Comparison of ENCODE assay signal across 38 cellular contexts in the genomic region with DNA sequence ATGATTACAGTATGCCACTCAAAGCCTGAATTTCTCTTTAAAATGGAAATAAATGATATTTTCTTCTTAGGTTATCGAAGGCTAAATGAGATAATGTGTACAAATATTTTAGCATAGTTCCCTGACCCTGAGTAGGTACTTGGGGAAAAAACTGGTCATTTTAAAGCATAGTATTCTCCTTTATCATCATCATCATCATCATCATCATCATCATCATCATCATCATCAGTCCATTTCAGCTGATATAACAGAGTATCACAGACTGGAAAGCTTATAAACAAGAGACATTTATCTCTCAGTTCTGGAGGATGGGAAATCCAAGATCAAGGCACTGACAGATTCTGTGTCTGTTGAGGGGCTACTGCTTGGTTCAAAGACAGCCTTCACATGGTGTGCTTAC. TPM values are rescaled to one million over a fixed set of nuclear protein-coding genes. Genes with fewer than 3 reads are reported as not detected.
"Had no signal": no experiment of that assay in that cellular context is flagged by ENCODE, and none has a peak within 500 bp of the region (broad histone marks: within the 10 kb centered on the region; RNA-seq: fewer than 3 reads in every experiment).

No MANE protein-coding gene starts in this region.

- ATAC-seq: activated naive CD4-positive, alpha-beta T cell treated with anti-CD3 and anti-CD28 coated beads, Interleukin-2, amount 50 U/mL, for 72 hours; activated naive CD8-positive, alpha-beta T cell treated with anti-CD3 and anti-CD28 coated beads, Interleukin-2, amount 50 U/mL, for 24 hours; activated T-cell treated with anti-CD3 and anti-CD28 coated beads, Interleukin-2, amount 50 U/mL, for 4 hours; activated T-cell treated with anti-CD3 and anti-CD28 coated beads, Interleukin-2, amount 50 U/mL, for 72 hours; activated T-helper 17 cell treated with anti-CD3 and anti-CD28 coated beads, Interleukin-2, amount 50 U/mL, for 72 hours; body of pancreas had no signal

- H3K9me3 ChIP-seq: adrenal gland, ascending aorta, body of pancreas, breast epithelium had no signal

- H3K27ac ChIP-seq: adrenal gland, ascending aorta, body of pancreas, brain microvascular endothelial cell, breast epithelium, cardiac muscle cell had no signal

- H3K4me3 ChIP-seq: adrenal gland, ascending aorta, body of pancreas, breast epithelium, cardiac muscle cell had no signal

- H3K27me3 ChIP-seq: adrenal gland, ascending aorta, body of pancreas, brain microvascular endothelial cell, breast epithelium, cardiac muscle cell had no signal

- H3K4me1 ChIP-seq: adrenal gland, ascending aorta, body of pancreas, breast epithelium had no signal

- H3K36me3 ChIP-seq: adrenal gland, ascending aorta, brain microvascular endothelial cell, breast epithelium, cardiac muscle cell had no signal

- FAIRE-seq: astrocyte, bronchial epithelial cell had no signal

- DNase-seq: activated effector memory CD4-positive, alpha-beta T cell treated with anti-CD3 and anti-CD28 coated beads, Interleukin-2, amount 50 U/mL, for 16 hours; activated effector memory CD4-positive, alpha-beta T cell treated with Interleukin-2 at 50 U/mL for 16 hours; activated gamma-delta T cell; activated gamma-delta T cell treated with Interleukin-2 at 50 U/mL for 16 hours; activated naive CD4-positive, alpha-beta T cell; activated naive CD4-positive, alpha-beta T cell treated with anti-CD3 and anti-CD28 coated beads for 36 hours; activated naive CD4-positive, alpha-beta T cell treated with anti-CD3 and anti-CD28 coated beads, Interleukin-2, amount 10 ng/mL, durations not matched to agents 7 days and 5 days; activated naive CD4-positive, alpha-beta T cell treated with anti-CD3 and anti-CD28 coated beads, Interleukin-2, amount 50 U/mL, for 16 hours; activated naive CD4-positive, alpha-beta T cell treated with Interleukin-2 at 50 U/mL for 16 hours; activated naive CD8-positive, alpha-beta T cell treated with anti-CD3 and anti-CD28 coated beads for 36 hours; activated naive CD8-positive, alpha-beta T cell treated with anti-CD3 and anti-CD28 coated beads, Interleukin-2, amount 10 ng/mL, durations not matched to agents 7 days and 5 days; activated naive CD8-positive, alpha-beta T cell treated with anti-CD3 and anti-CD28 coated beads, Interleukin-2, amount 50 U/mL, for 24 hours; activated T-cell treated with anti-CD3 and anti-CD28 coated beads, Interleukin-2, amount 50 U/mL, for 1 hour; activated T-cell treated with anti-CD3 and anti-CD28 coated beads, Interleukin-2, amount 50 U/mL, for 24 hours; activated T-cell treated with anti-CD3 and anti-CD28 coated beads, Interleukin-2, amount 50 U/mL, for 4 hours; activated T-cell treated with anti-CD3 and anti-CD28 coated beads, Interleukin-2, amount 50 U/mL, for 48 hours; activated T-cell treated with anti-CD3 and anti-CD28 coated beads, Interleukin-2, amount 50 U/mL, for 72 hours; adrenal gland; amniotic stem cell; amygdala; anterior cingulate cortex; aorta; body of pancreas; brain microvascular endothelial cell; caudate nucleus; central memory CD4-positive, alpha-beta T cell; cerebellar nuclear complex had no signal

RNA-seq across cellular contexts. Expression of gene GABRB1, which starts 13.9 kb away (rescaled TPM):
- total RNA-seq: activated naive CD4-positive, alpha-beta T cell treated with anti-CD3 and anti-CD28 coated beads for 36 hours; activated naive CD4-positive, alpha-beta T cell treated with anti-CD3 and anti-CD28 coated beads, Interleukin-2, amount 50 U/mL, for 72 hours; activated naive CD8-positive, alpha-beta T cell treated with anti-CD3 and anti-CD28 coated beads for 36 hours; activated naive CD8-positive, alpha-beta T cell treated with anti-CD3 and anti-CD28 coated beads, Interleukin-2, amount 10 ng/mL, durations not matched to agents 7 days and 5 days; activated T-cell treated with anti-CD3 and anti-CD28 coated beads, Interleukin-2, amount 50 U/mL, for 4 hours; activated T-cell treated with anti-CD3 and anti-CD28 coated beads, Interleukin-2, amount 50 U/mL, for 72 hours; activated T-helper 1 cell treated with anti-CD3 and anti-CD28 coated beads, Interleukin-12 subunit alpha, Interleukin-12 subunit beta, Interleukin-2, Interleukin-4 antibody, amounts not matched to agents 30 ng/mL and 10 ng/mL and 1 ng/mL, durations not matched to agents 14 hours and 24 hours and 36 hours; activated T-helper 17 cell treated with anti-CD3 and anti-CD28 coated beads, Interleukin-2, amount 50 U/mL, for 72 hours; activated T-helper 2 cell treated with anti-CD3 and anti-CD28 coated beads, Interferon-gamma antibody, Interleukin-2, Interleukin-4, amounts not matched to agents 10 μg/mL and 5 μg/mL and 100 μg/mL, durations not matched to agents 14 hours and 24 hours and 36 hours; astrocyte; body of pancreas; bronchial epithelial cell; chondrocyte had no signal
- polyA plus RNA-seq: aorta had no signal

RNA-seq across cellular contexts. Expression of gene GABRA4, which starts 51.9 kb away (rescaled TPM):
- total RNA-seq: activated naive CD4-positive, alpha-beta T cell treated with anti-CD3 and anti-CD28 coated beads for 36 hours; activated naive CD4-positive, alpha-beta T cell treated with anti-CD3 and anti-CD28 coated beads, Interleukin-2, amount 50 U/mL, for 72 hours; activated naive CD8-positive, alpha-beta T cell treated with anti-CD3 and anti-CD28 coated beads for 36 hours; activated naive CD8-positive, alpha-beta T cell treated with anti-CD3 and anti-CD28 coated beads, Interleukin-2, amount 10 ng/mL, durations not matched to agents 7 days and 5 days; activated T-cell treated with anti-CD3 and anti-CD28 coated beads, Interleukin-2, amount 50 U/mL, for 4 hours; activated T-cell treated with anti-CD3 and anti-CD28 coated beads, Interleukin-2, amount 50 U/mL, for 72 hours; activated T-helper 1 cell treated with anti-CD3 and anti-CD28 coated beads, Interleukin-12 subunit alpha, Interleukin-12 subunit beta, Interleukin-2, Interleukin-4 antibody, amounts not matched to agents 30 ng/mL and 10 ng/mL and 1 ng/mL, durations not matched to agents 14 hours and 24 hours and 36 hours; activated T-helper 17 cell treated with anti-CD3 and anti-CD28 coated beads, Interleukin-2, amount 50 U/mL, for 72 hours; activated T-helper 2 cell treated with anti-CD3 and anti-CD28 coated beads, Interferon-gamma antibody, Interleukin-2, Interleukin-4, amounts not matched to agents 10 μg/mL and 5 μg/mL and 100 μg/mL, durations not matched to agents 14 hours and 24 hours and 36 hours; astrocyte; bronchial epithelial cell; chondrocyte had no signal
- polyA plus RNA-seq: adipose tissue had no signal
